Comparison of ENCODE assay signal across 18 cellular contexts in the genomic region with DNA sequence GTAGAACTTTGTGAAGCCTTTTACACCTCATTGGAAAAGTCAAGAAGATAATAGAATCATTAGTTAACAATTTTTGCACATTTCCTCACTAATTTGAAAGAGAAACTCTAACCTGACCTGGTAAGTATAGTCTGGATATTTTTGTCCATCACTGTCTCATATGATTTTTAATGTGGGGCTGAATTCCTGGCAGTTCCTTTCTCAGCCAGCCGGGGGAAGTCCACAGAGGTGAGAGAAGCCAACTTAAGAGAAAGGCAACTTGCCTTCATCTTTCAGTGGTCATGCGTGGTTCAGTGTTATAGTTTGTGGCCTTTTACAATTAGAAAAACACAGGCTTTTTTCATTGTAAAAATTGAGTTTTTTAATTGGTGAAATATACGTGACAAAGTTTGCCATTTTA.
A peak's percentile ranks its signal among the peaks of the same experiment; 100 is the strongest.
DNase-seq lines count a peak whose midpoint lies in the region; ATAC-seq and TF ChIP-seq lines count a peak whose summit lies in the region.
"Had no signal": no experiment of that assay in that cellular context is flagged by ENCODE, and none has a peak within 500 bp of the region (broad histone marks: within the 10 kb centered on the region; RNA-seq: fewer than 3 reads in every experiment).

No MANE protein-coding gene starts in this region.

- peak; percentile 48 for ATAC-seq in stimulated activated naive CD8-positive, alpha-beta T cell treated with anti-CD3 and anti-CD28 coated beads, Interleukin-15, amount 100 ng/mL, for 72 hours
- ATAC-seq in stimulated activated naive CD8-positive, alpha-beta T cell treated with anti-CD3 and anti-CD28 coated beads, Interleukin-15, Interleukin-2, amounts not matched to agents 100 U/mL and 50 U/mL, for 24 hours, result no peak
- ATAC-seq in GM18502 (IDR thresholded peaks at IDR 0.05; ENCODE audit: poor library complexity, unreplicated experiment), result no peak
- ATAC-seq: naive thymus-derived CD8-positive, alpha-beta T cell had no signal

- H3K36me3 ChIP-seq in endodermal cell (ENCODE audit: control insufficient read depth, insufficient read depth, low read length), result peaks cover 3% of the 10 kb centered on the region
- H3K36me3 ChIP-seq: heart right ventricle had no signal

- 93 to 100% methylated on average over 1 to 3 of the region's 3 CpGs for WGBS in endodermal cell (ENCODE audit: insufficient coverage in 1 of 2, insufficient read length in 1 of 2), 2 experiments

- POLR2A ChIA-PET in RWPE1 (lab: Yijun Ruan, JAX; ENCODE audit: low non-redundant PET), result no interaction called here

- TF ChIP-seq CTCF in NB4 (IDR thresholded peaks at IDR 0.05; ENCODE audit: low read depth, low read length) (peak; percentile 9), endodermal cell (conservative IDR thresholded peaks at IDR 0.05) (peak; percentile 51), RWPE1 (conservative IDR thresholded peaks at IDR 0.05; ENCODE audit: low read depth) (no peak)

- peaks cover 3 to 6% of the 10 kb centered on the region in 2 donors for H3K9me3 Mint-ChIP-seq in stimulated activated naive CD8-positive, alpha-beta T cell treated with anti-CD3 and anti-CD28 coated beads, Interleukin-15, amount 100 ng/mL, for 72 hours
- no peaks in the 10 kb centered on the region for H3K9me3 Mint-ChIP-seq in endodermal cell

- peak overlapping the region in 1 of 2 donors; percentile 38 for H3K4me3 Mint-ChIP-seq in stimulated activated naive CD8-positive, alpha-beta T cell treated with anti-CD3 and anti-CD28 coated beads, Interleukin-15, amount 100 ng/mL, for 72 hours
- H3K4me3 Mint-ChIP-seq in endodermal cell, result no peak overlapping the region

- H3K4me3 ChIP-seq in NB4 (ENCODE audit: low read depth, low read length) (no peak overlapping the region), endodermal cell (ENCODE audit: low read length) (no peak overlapping the region)
- H3K4me3 ChIP-seq: heart right ventricle had no signal

- H3K27ac Mint-ChIP-seq in stimulated activated naive CD8-positive, alpha-beta T cell treated with anti-CD3 and anti-CD28 coated beads, Interleukin-15, amount 100 ng/mL, for 72 hours, result peak overlapping the region in 1 of 2 donors; percentile 13
- H3K27ac Mint-ChIP-seq in endodermal cell, result no peak overlapping the region

- H3K27ac ChIP-seq in endodermal cell (ENCODE audit: low read depth, low read length) (no peak overlapping the region), RWPE1 (no peak overlapping the region)
- H3K27ac ChIP-seq: heart right ventricle had no signal

- no peaks in the 10 kb centered on the region for H3K4me1 ChIP-seq in endodermal cell (ENCODE audit: control insufficient read depth, insufficient read depth, low read length)

- no peak for TF ChIP-seq POLR2A in NB4 (IDR thresholded peaks at IDR 0.05; ENCODE audit: extremely low read depth, insufficient read length)

- H3K36me3 Mint-ChIP-seq in endodermal cell (ENCODE audit: low read depth), result peaks cover 7% of the 10 kb centered on the region

- CTCF ChIA-PET in RWPE1 (lab: Yijun Ruan, JAX), result no interaction called here

- no peak overlapping the region for H3K9ac ChIP-seq in endodermal cell (ENCODE audit: extremely low read depth, low read length, poor library complexity, severe bottlenecking)

- H3K27me3 ChIP-seq in endodermal cell (ENCODE audit: control insufficient read depth, insufficient read depth, low read length, poor library complexity, severe bottlenecking), result no peaks in the 10 kb centered on the region
- H3K27me3 ChIP-seq: heart right ventricle had no signal

- no peaks in the 10 kb centered on the region for H3K9me3 ChIP-seq in endodermal cell (ENCODE audit: control insufficient read depth, low read length)
- H3K9me3 ChIP-seq: heart right ventricle had no signal

- H3K27me3 Mint-ChIP-seq in stimulated activated naive CD8-positive, alpha-beta T cell treated with anti-CD3 and anti-CD28 coated beads, Interleukin-15, amount 100 ng/mL, for 72 hours, result no peaks in the 10 kb centered on the region
- H3K27me3 Mint-ChIP-seq in endodermal cell (ENCODE audit: insufficient read depth), result no peaks in the 10 kb centered on the region
- H3K27me3 Mint-ChIP-seq: naive thymus-derived CD8-positive, alpha-beta T cell had no signal

- peaks cover 73% of the 10 kb centered on the region for H3K4me1 Mint-ChIP-seq in stimulated activated naive CD8-positive, alpha-beta T cell treated with anti-CD3 and anti-CD28 coated beads, Interleukin-15, amount 100 ng/mL, for 72 hours
- H3K4me1 Mint-ChIP-seq in endodermal cell, result peaks cover 17% of the 10 kb centered on the region

- DNase-seq in stimulated activated naive CD8-positive, alpha-beta T cell treated with anti-CD3 and anti-CD28 coated beads, Interleukin-15, amount 100 ng/mL, for 72 hours, result peak in 1 of 2 donors; percentile 25
- no peak for DNase-seq in stimulated activated naive CD8-positive, alpha-beta T cell treated with anti-CD3 and anti-CD28 coated beads, Interleukin-15, Interleukin-2, amounts not matched to agents 100 U/mL and 50 U/mL, for 24 hours
- DNase-seq in NB4 (ENCODE audit: low read depth) (no peak), endodermal cell (no peak), NCI-H446 treated with DMSO at 0.1 percent for 48 hours (lab: John Stamatoyannopoulos, UW) (no peak), RWPE1 (ENCODE audit: low spot score) (no peak), NCI-H526 (lab: John Stamatoyannopoulos, UW) (no peak)
- DNase-seq: activated CD4-positive, CD25-positive, alpha-beta regulatory T cell treated with anti-CD3 and anti-CD28 coated beads, Interleukin-2, amount 50 U/mL, for 72 hours; AML-193; DMS153; heart right ventricle; islet precursor cell; naive thymus-derived CD8-positive, alpha-beta T cell; NCI-H1105; SHP77 treated with DMSO at 0.1 percent for 48 hours; stimulated activated CD4-positive, alpha-beta T cell treated with anti-CD3 and anti-CD28 coated beads, Interleukin-1b, Interleukin-23, amount 100 ng/mL, for 48 hours; substantia nigra had no signal
